Comparison of ENCODE assay signal across 1 cellular context in genomic region chr16:29814592-29814991, GRCh38.
TF ChIP-seq lines count a peak whose summit lies in the region.

No MANE protein-coding gene starts in this region.

TF ChIP-seq in GM12878, 131 proteins besides CTCF, POLR2A, EP300 and RAD21:
- TF ChIP-seq KLF5 (IDR thresholded peaks at IDR 0.05; ENCODE audit: partially characterized antibody): no peak
- no peak for TF ChIP-seq SIX5 (IDR thresholded peaks at IDR 0.05; ENCODE audit: low read depth, low read length, severe bottlenecking)
- TF ChIP-seq NR2C1 (IDR thresholded peaks at IDR 0.05): no peak
- no peak for TF ChIP-seq TCF12 (IDR thresholded peaks at IDR 0.05; ENCODE audit: low read depth, low read length)
- TF ChIP-seq ZNF384 (IDR thresholded peaks at IDR 0.05; ENCODE audit: borderline replicate concordance, low read depth, low read length): no peak
- TF ChIP-seq RELA (IDR thresholded peaks at IDR 0.05; ENCODE audit: borderline replicate concordance, partially characterized antibody): no peak
- no peak for TF ChIP-seq HDGF (IDR thresholded peaks at IDR 0.05)
- TF ChIP-seq SMC3 (IDR thresholded peaks at IDR 0.05; ENCODE audit: borderline replicate concordance, low read length): no peak
- TF ChIP-seq DPF2 (IDR thresholded peaks at IDR 0.05): no peak
- no peak for TF ChIP-seq ELK1 (IDR thresholded peaks at IDR 0.05; ENCODE audit: low read depth, low read length)
- TF ChIP-seq, protein P1, sequence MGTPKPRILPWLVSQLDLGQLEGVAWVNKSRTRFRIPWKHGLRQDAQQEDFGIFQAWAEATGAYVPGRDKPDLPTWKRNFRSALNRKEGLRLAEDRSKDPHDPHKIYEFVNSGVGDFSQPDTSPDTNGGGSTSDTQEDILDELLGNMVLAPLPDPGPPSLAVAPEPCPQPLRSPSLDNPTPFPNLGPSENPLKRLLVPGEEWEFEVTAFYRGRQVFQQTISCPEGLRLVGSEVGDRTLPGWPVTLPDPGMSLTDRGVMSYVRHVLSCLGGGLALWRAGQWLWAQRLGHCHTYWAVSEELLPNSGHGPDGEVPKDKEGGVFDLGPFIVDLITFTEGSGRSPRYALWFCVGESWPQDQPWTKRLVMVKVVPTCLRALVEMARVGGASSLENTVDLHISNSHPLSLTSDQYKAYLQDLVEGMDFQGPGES (IDR thresholded peaks at IDR 0.05): no peak
- no peak for TF ChIP-seq YY1 (IDR thresholded peaks at IDR 0.05; ENCODE audit: low read depth, low read length)
- no peak for TF ChIP-seq NBN (IDR thresholded peaks at IDR 0.05)
- TF ChIP-seq MEF2B (IDR thresholded peaks at IDR 0.05; ENCODE audit: partially characterized antibody, poor library complexity, severe bottlenecking): no peak
- no peak for TF ChIP-seq NR2F1 (conservative IDR thresholded peaks at IDR 0.05)
- TF ChIP-seq RCOR1 (conservative IDR thresholded peaks at IDR 0.05; ENCODE audit: low read depth, low read length): no peak
